8 cellular contexts compared by ENCODE assay signal in genomic region chr5:95621839-95622629, GRCh38. TPM values are rescaled to one million over a fixed set of nuclear protein-coding genes. Genes with fewer than 3 reads are reported as not detected.
DNase-seq lines count a peak whose midpoint lies in the region; ATAC-seq and TF ChIP-seq lines count a peak whose summit lies in the region.

No MANE protein-coding gene starts in this region.

- H3K27ac ChIP-seq in hepatocyte: no peak overlapping the region

- H3K4me2 ChIP-seq in hepatocyte: peak overlapping the region; percentile 99

- peak overlapping the region; percentile 60 for H3K27ac Mint-ChIP-seq in stimulated activated naive B cell treated with anti-CD40 and anti-IgM and Interleukin-4, amounts not matched to agents 10 μg/mL and 1 μg/mL and 100 μg/mL, for 72 hours

- H3K9me2 ChIP-seq in hepatocyte (replicated peaks; ENCODE audit: insufficient read depth): no peaks in the 10 kb centered on the region

- H2AFZ ChIP-seq in hepatocyte: no peak overlapping the region

- no peaks in the 10 kb centered on the region for H3K9me3 Mint-ChIP-seq in stimulated activated naive B cell treated with anti-CD40 and anti-IgM and Interleukin-4, amounts not matched to agents 10 μg/mL and 1 μg/mL and 100 μg/mL, for 72 hours

- H3K27me3 ChIP-seq in hepatocyte: peaks cover 48% of the 10 kb centered on the region

- no peaks in the 10 kb centered on the region for H3K36me3 ChIP-seq in hepatocyte (replicated peaks; ENCODE audit: insufficient read depth, low read depth)

- H3K4me3 ChIP-seq in hepatocyte: no peak overlapping the region

- H3K9me3 ChIP-seq in hepatocyte (ENCODE audit: low read depth): no peaks in the 10 kb centered on the region

- peaks cover 0 to 9% of the 10 kb centered on the region in 2 donors for H3K27me3 Mint-ChIP-seq in stimulated activated naive B cell treated with anti-CD40 and anti-IgM and Interleukin-4, amounts not matched to agents 10 μg/mL and 1 μg/mL and 100 μg/mL, for 72 hours

- H3K79me2 ChIP-seq in hepatocyte: no peaks in the 10 kb centered on the region

- ATAC-seq in stimulated activated naive B cell treated with anti-CD40 and anti-IgM and Interleukin-4, amounts not matched to agents 10 μg/mL and 1 μg/mL and 100 μg/mL, for 72 hours (replicated peaks): no peak
- ATAC-seq in GM21390 (IDR thresholded peaks at IDR 0.05; ENCODE audit: unreplicated experiment): no peak

- no peak for TF ChIP-seq CTCF in hepatocyte (IDR thresholded peaks at IDR 0.05; ENCODE audit: poor library complexity)
- TF ChIP-seq CTCF in GM20000 (IDR thresholded peaks at IDR 0.05; ENCODE audit: extremely low read depth, missing control alignments): no peak

- no peaks in the 10 kb centered on the region for H4K20me1 ChIP-seq in hepatocyte (ENCODE audit: insufficient read depth, poor library complexity, severe bottlenecking)

- H3K4me3 Mint-ChIP-seq in stimulated activated naive B cell treated with anti-CD40 and anti-IgM and Interleukin-4, amounts not matched to agents 10 μg/mL and 1 μg/mL and 100 μg/mL, for 72 hours: peak overlapping the region; percentile 69 to 82

- H3K4me1 Mint-ChIP-seq in stimulated activated naive B cell treated with anti-CD40 and anti-IgM and Interleukin-4, amounts not matched to agents 10 μg/mL and 1 μg/mL and 100 μg/mL, for 72 hours: peaks cover 13 to 27% of the 10 kb centered on the region in 2 donors

- WGBS in hepatocyte (ENCODE audit: low lambda C conversion rate, missing lambda C conversion rate): 72% methylated on average over 8 of the region's 8 CpGs

- peak; percentile 61 for DNase-seq in activated CD8-positive, alpha-beta memory T cell treated with anti-CD3 and anti-CD28 coated beads for 24 hours
- no peak for DNase-seq in activated CD8-positive, alpha-beta memory T cell treated with anti-CD3 and anti-CD28 coated beads, Interleukin-2, amount 50 U/mL, for 48 hours
- peak; percentile 17 for DNase-seq in T-helper 9 cell
- DNase-seq in hepatocyte (ENCODE audit: low spot score): no peak
- DNase-seq in stimulated activated naive B cell treated with anti-CD40 and anti-IgM and Interleukin-4, amounts not matched to agents 10 μg/mL and 1 μg/mL and 100 μg/mL, for 72 hours: no peak
- no peak for DNase-seq in GM20000 (ENCODE audit: low spot score)
- DNase-seq in DMS53 treated with DMSO at 0.1 percent for 48 hours (lab: John Stamatoyannopoulos, UW; ENCODE audit: unreplicated experiment): no peak

- no peaks in the 10 kb centered on the region for H3K36me3 Mint-ChIP-seq in stimulated activated naive B cell treated with anti-CD40 and anti-IgM and Interleukin-4, amounts not matched to agents 10 μg/mL and 1 μg/mL and 100 μg/mL, for 72 hours

- H3K4me1 ChIP-seq in hepatocyte (ENCODE audit: insufficient read depth): peaks cover 18% of the 10 kb centered on the region

RNA-seq across cellular contexts. Expression of gene GPR150, which starts 2.1 kb away (rescaled TPM):
- total RNA-seq in hepatocyte: 0.36 TPM in 1 of 2 replicates, not detected in the other
- 1.0 and 1.3 TPM in 2 replicates for polyA plus RNA-seq in hepatocyte

RNA-seq across cellular contexts. Expression of gene RFESD, which starts 24.5 kb away (rescaled TPM):
- total RNA-seq in hepatocyte: 1.6 and 3.6 TPM in 2 replicates
- 2.3 and 3.4 TPM in 2 replicates for polyA plus RNA-seq in hepatocyte

Comparison
In these comparisons a context has a peak if more than half of its experiments do, and no peak if none do; other contexts are left out.
1. DNase-seq: peak in activated CD8-positive, alpha-beta memory T cell treated with anti-CD3 and anti-CD28 coated beads for 24 hours (single experiment) and T-helper 9 cell (single experiment); none in activated CD8-positive, alpha-beta memory T cell treated with anti-CD3 and anti-CD28 coated beads, Interleukin-2, amount 50 U/mL, for 48 hours (single experiment), hepatocyte (single experiment), stimulated activated naive B cell treated with anti-CD40 and anti-IgM and Interleukin-4, amounts not matched to agents 10 μg/mL and 1 μg/mL and 100 μg/mL, for 72 hours (single experiment), GM20000 (single experiment) and DMS53 treated with DMSO at 0.1 percent for 48 hours (single experiment).